In the genomic region with DNA sequence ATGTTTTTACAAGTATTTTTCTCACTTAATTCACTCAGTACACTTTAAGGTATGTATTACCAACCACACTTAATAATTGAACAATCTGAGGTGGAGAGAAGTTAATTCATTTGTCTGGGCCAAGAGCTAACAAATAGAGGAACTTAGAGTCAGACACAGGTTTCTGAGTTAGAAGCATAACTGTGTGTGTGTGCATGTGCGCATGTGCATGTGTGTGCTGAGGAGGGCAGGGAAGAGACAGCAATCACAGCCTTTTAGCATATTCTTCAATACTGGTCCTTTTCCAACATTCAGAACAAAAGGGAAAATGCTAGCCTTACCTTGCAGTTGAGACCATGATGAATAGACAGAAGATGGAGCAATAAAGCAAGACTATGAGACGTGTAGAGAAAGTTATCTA, we compare ENCODE assay signal across 1 cellular context.
TF ChIP-seq lines count a peak whose summit lies in the region.

No MANE protein-coding gene starts in this region.

TF ChIP-seq in K562, 482 proteins besides CTCF, POLR2A, EP300 and RAD21:
- TF ChIP-seq NRF1 (conservative IDR thresholded peaks at IDR 0.05 in 1 of 2, IDR thresholded peaks at IDR 0.05 in 1 of 2) (peak; percentile 54 to 60; a peak in 3 of 4 replicates), ZNF311 (CRISPR knock-in tag; IDR thresholded peaks at IDR 0.05) (no peak), ZNF41 (CRISPR knock-in tag; conservative IDR thresholded peaks at IDR 0.05) (no peak)
TF ChIP-seq in K562: peak in this region for 1.
